In the genomic region with DNA sequence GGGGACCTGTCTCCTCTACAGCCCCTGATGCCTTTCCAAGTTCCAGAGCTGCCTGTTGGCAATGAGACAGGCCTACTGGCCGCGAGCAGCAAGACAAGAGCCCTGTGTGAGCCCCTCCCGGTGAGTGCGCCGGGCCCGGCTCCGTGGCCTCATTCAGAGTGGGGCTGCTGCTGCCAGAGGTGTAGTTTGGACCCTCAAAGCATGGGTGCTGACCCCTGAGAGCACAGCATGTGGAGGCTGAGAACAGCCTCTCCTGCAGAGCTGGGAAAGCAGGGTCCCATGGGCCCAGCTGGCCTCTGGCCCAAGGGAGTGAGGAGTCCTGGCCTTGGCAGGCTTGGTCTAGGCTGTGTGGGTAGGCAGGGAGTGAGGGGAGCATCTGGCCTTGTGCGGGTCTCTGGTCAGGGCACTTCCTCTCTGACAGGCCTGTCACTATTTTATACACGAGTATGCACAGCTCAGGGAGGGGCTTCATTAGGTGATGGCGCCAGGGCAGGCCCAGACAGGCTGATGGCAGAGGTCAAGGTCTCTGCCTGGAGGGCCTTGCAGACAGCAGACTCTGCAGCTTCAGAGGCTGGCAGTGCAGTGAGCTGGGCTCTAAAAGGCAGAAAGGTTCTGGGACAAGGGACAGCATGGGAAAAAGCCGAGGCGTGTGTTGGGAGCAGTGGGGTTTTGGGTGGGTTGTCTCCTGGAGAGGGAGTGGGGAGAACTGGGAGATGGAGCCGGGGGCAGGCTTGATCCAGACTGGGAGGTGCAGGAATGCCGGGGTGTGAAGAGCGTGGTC, we compare ENCODE assay signal across 12 cellular contexts. TPM values are rescaled to one million over a fixed set of nuclear protein-coding genes. Genes with fewer than 3 reads are reported as not detected.
DNase-seq lines count a peak whose midpoint lies in the region; ATAC-seq and TF ChIP-seq lines count a peak whose summit lies in the region.
"Had no signal": no experiment of that assay in that cellular context is flagged by ENCODE, and none has a peak within 500 bp of the region (broad histone marks: within the 10 kb centered on the region; RNA-seq: fewer than 3 reads in every experiment).

No MANE protein-coding gene starts in this region.

- no peak for TF ChIP-seq CTCF in Peyer's patch (IDR thresholded peaks at IDR 0.05)
- no peak for TF ChIP-seq CTCF in endodermal cell (conservative IDR thresholded peaks at IDR 0.05)

- 88 to 89% methylated on average over 10 to 15 of the region's 15 CpGs for WGBS in endodermal cell (ENCODE audit: insufficient coverage in 1 of 2, insufficient read length in 1 of 2), 2 experiments

- H3K9me3 ChIP-seq in Peyer's patch (no peaks in the 10 kb centered on the region), endodermal cell (ENCODE audit: control insufficient read depth, low read length) (no peaks in the 10 kb centered on the region)

- peaks cover 22% of the 10 kb centered on the region for H3K4me1 Mint-ChIP-seq in endodermal cell

- no peaks in the 10 kb centered on the region for H3K27me3 Mint-ChIP-seq in endodermal cell (ENCODE audit: insufficient read depth)

- H3K27ac ChIP-seq in Peyer's patch (peak overlapping the region in 1 of 4 donors; percentile 10), endodermal cell (ENCODE audit: low read depth, low read length) (peak overlapping the region; percentile 40)
- H3K27ac ChIP-seq: HL-60 had no signal

- peak; percentile 15 for DNase-seq in NCI-H748 (lab: John Stamatoyannopoulos, UW; ENCODE audit: unreplicated experiment)
- no peak for DNase-seq in NCI-H748 treated with DMSO at 0.1 percent for 48 hours (lab: John Stamatoyannopoulos, UW)
- DNase-seq in Peyer's patch, result peak; percentile 6 to 47 (median 45)
- DNase-seq in endodermal cell, result peak; percentile 59
- DNase-seq in posterior vena cava (ENCODE audit: low spot score), result peak; percentile 76
- no peak for DNase-seq in foreskin melanocyte
- DNase-seq in HUDEP-2 (lab: John Stamatoyannopoulos, UW; ENCODE audit: unreplicated experiment in 76 of 76), result no peak
- DNase-seq: effector memory CD4-positive, alpha-beta T cell; NK-92 treated with Interleukin-12 subunit alpha and Interleukin-12 subunit beta, amount 100 ng/mL, for 24 hours; stimulated activated CD4-positive, alpha-beta T cell treated with anti-CD3 and anti-CD28 coated beads, Interleukin-12 subunit alpha, Interleukin-12 subunit beta, amount 100 ng/mL, for 4 hours had no signal

- H3K27ac Mint-ChIP-seq in endodermal cell, result peak overlapping the region; percentile 58

- no peak overlapping the region for H3K4me3 Mint-ChIP-seq in endodermal cell

- H3K4me1 ChIP-seq in Peyer's patch, result no peaks in the 10 kb centered on the region
- peaks cover 14% of the 10 kb centered on the region for H3K4me1 ChIP-seq in endodermal cell (ENCODE audit: control insufficient read depth, insufficient read depth, low read length)

- H3K36me3 Mint-ChIP-seq in endodermal cell (ENCODE audit: low read depth), result peaks cover 27% of the 10 kb centered on the region

- peaks cover 0 to 23% (median 0%) of the 10 kb centered on the region in 3 donors for H3K36me3 ChIP-seq in Peyer's patch
- H3K36me3 ChIP-seq in endodermal cell (ENCODE audit: control insufficient read depth, insufficient read depth, low read length), result peaks cover 19% of the 10 kb centered on the region

- no peaks in the 10 kb centered on the region for H3K27me3 ChIP-seq in Peyer's patch
- no peaks in the 10 kb centered on the region for H3K27me3 ChIP-seq in endodermal cell (ENCODE audit: control insufficient read depth, insufficient read depth, low read length, poor library complexity, severe bottlenecking)

- no peak for TF ChIP-seq POLR2A in Peyer's patch (IDR thresholded peaks at IDR 0.05)

- intact Hi-C loops in posterior vena cava (cut with DNase I), result no loop called here

- no peak for ATAC-seq in GM21447 (IDR thresholded peaks at IDR 0.05; ENCODE audit: unreplicated experiment)

- H3K9ac ChIP-seq in endodermal cell (ENCODE audit: extremely low read depth, low read length, poor library complexity, severe bottlenecking), result no peak overlapping the region

- no peak overlapping the region for H3K4me3 ChIP-seq in Peyer's patch
- no peak overlapping the region for H3K4me3 ChIP-seq in endodermal cell (ENCODE audit: low read length)

- H3K9me3 Mint-ChIP-seq in endodermal cell, result no peaks in the 10 kb centered on the region

RNA-seq across cellular contexts. Expression of gene ADCY7, which starts 43.4 kb away (rescaled TPM):
- 10 to 100 TPM in 3 of 4 donors, 1 to 10 TPM in 1; 6.5 to 67.7 (median 21.5) TPM for total RNA-seq in Peyer's patch
- total RNA-seq in endodermal cell, result 10 to 100 TPM; 30.1 to 37.2 TPM
- polyA plus RNA-seq in endodermal cell (2013, experiment 1 of 2), result 6.1 TPM
- 5.2 TPM for polyA plus RNA-seq in endodermal cell (2013, experiment 2 of 2)
- 10 to 100 TPM; 31.3 to 50.2 TPM for total RNA-seq in posterior vena cava

RNA-seq across cellular contexts. Expression of gene BRD7, which starts 59.1 kb away (rescaled TPM):
- total RNA-seq in Peyer's patch, result 10 to 100 TPM; 27.8 to 46.2 (median 36.8) TPM
- 100 to 1,000 TPM; 125 to 163 TPM for total RNA-seq in endodermal cell
- 124 TPM for polyA plus RNA-seq in endodermal cell (2013, experiment 1 of 2)
- 114 TPM for polyA plus RNA-seq in endodermal cell (2013, experiment 2 of 2)
- total RNA-seq in posterior vena cava, result 10 to 100 TPM; 54.5 to 71.3 TPM

Comparison
In these comparisons a context has a peak if more than half of its experiments do, and no peak if none do; other contexts are left out.
1. DNase-seq: peak in NCI-H748 (single experiment), Peyer's patch (3 of 3), endodermal cell (single experiment) and posterior vena cava (single experiment); none in NCI-H748 treated with DMSO at 0.1 percent for 48 hours (single experiment), foreskin melanocyte (single experiment) and HUDEP-2 (0 of 76).